In genomic region chr15:68487087-68487843, GRCh38 we compare ENCODE assay signal across 13 cellular contexts. TPM values are rescaled to one million over a fixed set of nuclear protein-coding genes. Genes with fewer than 3 reads are reported as not detected.
DNase-seq lines count a peak whose midpoint lies in the region; ATAC-seq, FAIRE-seq and TF ChIP-seq lines count a peak whose summit lies in the region.
"Had no signal": no experiment of that assay in that cellular context is flagged by ENCODE, and none has a peak within 500 bp of the region (broad histone marks: within the 10 kb centered on the region; RNA-seq: fewer than 3 reads in every experiment).

No MANE protein-coding gene starts in this region.

- H3K27ac Mint-ChIP-seq in activated CD4-positive, alpha-beta T cell treated with anti-CD3 and anti-CD28 coated beads, Interleukin-2, amount 10 ng/mL, durations not matched to agents 24 days and 14 days = no peak overlapping the region

- no peak for FAIRE-seq in kidney (lab: Jason Lieb, UNC)

- no peak overlapping the region for H3K4me3 Mint-ChIP-seq in activated CD4-positive, alpha-beta T cell treated with anti-CD3 and anti-CD28 coated beads, Interleukin-2, amount 10 ng/mL, durations not matched to agents 24 days and 14 days

- no peaks in the 10 kb centered on the region for H3K36me3 ChIP-seq in ascending aorta
- no peaks in the 10 kb centered on the region for H3K36me3 ChIP-seq in heart right ventricle
- H3K36me3 ChIP-seq in skeletal muscle tissue (ENCODE audit: control insufficient read depth in 3 of 3, insufficient read depth in 3 of 3, low read length in 3 of 3) = no peaks in the 10 kb centered on the region
- H3K36me3 ChIP-seq in kidney (ENCODE audit: control insufficient read depth in 1 of 2, insufficient read depth in 2 of 2, low read length in 2 of 2) = no peaks in the 10 kb centered on the region
- H3K36me3 ChIP-seq: BE2C had no signal

- TF ChIP-seq CTCF in ascending aorta (IDR thresholded peaks at IDR 0.05) = no peak
- no peak for TF ChIP-seq CTCF in heart right ventricle (IDR thresholded peaks at IDR 0.05)
- no peak for TF ChIP-seq CTCF in kidney (IDR thresholded peaks at IDR 0.05; ENCODE audit: borderline replicate concordance, extremely low read depth, insufficient read depth)

- H3K27ac ChIP-seq in ascending aorta (peak overlapping the region; percentile 91 to 93), heart right ventricle (peak overlapping the region in 6 of 10 donors; percentile 10 to 49 (median 22)), skeletal muscle tissue (ENCODE audit: low read depth, low read length) (peak overlapping the region; percentile 55), kidney (ENCODE audit: low read depth in 2 of 2, low read length in 2 of 2) (no peak overlapping the region)

- DNase-seq in Daoy (ENCODE audit: low read depth) (peak; percentile 31), ascending aorta (ENCODE audit: low spot score in 2 of 2) (peak; percentile 41 to 83), heart right ventricle (no peak), D341Med (ENCODE audit: low spot score) (no peak), kidney (no peak)
- no peak for DNase-seq in activated CD4-positive, alpha-beta T cell treated with anti-CD3 and anti-CD28 coated beads, Interleukin-2, amount 10 ng/mL, durations not matched to agents 24 days and 14 days
- DNase-seq: activated CD4-positive, alpha-beta T cell treated with anti-CD3 and anti-CD28 coated beads for 4 hours; BE2C; GF-D8; NCI-H2081 treated with DMSO at 0.1 percent for 48 hours had no signal

- WGBS in heart right ventricle, 2 donors = 36 to 55% methylated on average over 5 of the region's 5 CpGs

- H3K27me3 ChIP-seq in ascending aorta = no peaks in the 10 kb centered on the region
- peaks cover 0 to 7% (median 0%) of the 10 kb centered on the region in 7 donors for H3K27me3 ChIP-seq in heart right ventricle
- H3K27me3 ChIP-seq in skeletal muscle tissue (ENCODE audit: control insufficient read depth in 3 of 3, insufficient read depth in 3 of 3, low read length in 3 of 3) = peaks cover 12 to 27% (median 22%) of the 10 kb centered on the region in 3 donors
- H3K27me3 ChIP-seq: BE2C had no signal

- peaks cover 39% of the 10 kb centered on the region for H3K27me3 Mint-ChIP-seq in activated CD4-positive, alpha-beta T cell treated with anti-CD3 and anti-CD28 coated beads, Interleukin-2, amount 10 ng/mL, durations not matched to agents 24 days and 14 days

- no peaks in the 10 kb centered on the region for H3K36me3 Mint-ChIP-seq in activated CD4-positive, alpha-beta T cell treated with anti-CD3 and anti-CD28 coated beads, Interleukin-2, amount 10 ng/mL, durations not matched to agents 24 days and 14 days (ENCODE audit: low read depth)

- intact Hi-C loops in ascending aorta (cut with DNase I) (loop anchor here (2.0 to 5.0 kb wide), 3 partner anchors 30 to 135 kb away; no protein-coding TSS in a partner anchor), heart right ventricle (cut with DNase I) (no loop called here), kidney (cut with DNase I) (no loop called here)
- intact Hi-C loops in activated CD4-positive, alpha-beta T cell treated with anti-CD3 and anti-CD28 coated beads, Interleukin-2, amount 10 ng/mL, durations not matched to agents 24 days and 14 days (cut with micrococcal nuclease) = no loop called here

- H3K9me3 ChIP-seq in ascending aorta (no peaks in the 10 kb centered on the region), heart right ventricle (no peaks in the 10 kb centered on the region), skeletal muscle tissue (ENCODE audit: control insufficient read depth in 3 of 3, low read length in 3 of 3) (no peaks in the 10 kb centered on the region), kidney (ENCODE audit: control insufficient read depth in 1 of 2, low read length in 2 of 2) (no peaks in the 10 kb centered on the region)
- H3K9me3 ChIP-seq: BE2C had no signal

- no peaks in the 10 kb centered on the region for H3K4me1 Mint-ChIP-seq in activated CD4-positive, alpha-beta T cell treated with anti-CD3 and anti-CD28 coated beads, Interleukin-2, amount 10 ng/mL, durations not matched to agents 24 days and 14 days

- H3K4me3 ChIP-seq in ascending aorta (no peak overlapping the region), heart right ventricle (no peak overlapping the region), skeletal muscle tissue (ENCODE audit: low read length in 3 of 3) (no peak overlapping the region), kidney (ENCODE audit: low read length in 2 of 2) (no peak overlapping the region)

- peak overlapping the region in 1 of 3 donors; percentile 21 for H3K9ac ChIP-seq in skeletal muscle tissue (ENCODE audit: low read depth in 1 of 3, low read length in 3 of 3)
- no peak overlapping the region for H3K9ac ChIP-seq in kidney (ENCODE audit: low read length in 2 of 2)

- ATAC-seq in heart right ventricle (peak; percentile 26 to 67 (median 48)), GM18517 (IDR thresholded peaks at IDR 0.05; ENCODE audit: unreplicated experiment) (no peak)

- H3K4me1 ChIP-seq in ascending aorta (peaks cover 15 to 35% of the 10 kb centered on the region in 2 donors), heart right ventricle (peaks cover 0 to 31% (median 9%) of the 10 kb centered on the region in 9 donors), skeletal muscle tissue (ENCODE audit: control insufficient read depth in 3 of 3, insufficient read depth in 3 of 3, low read length in 3 of 3) (peaks cover 12 to 24% (median 14%) of the 10 kb centered on the region in 3 donors), kidney (ENCODE audit: control insufficient read depth in 1 of 2, insufficient read depth in 1 of 2, low read depth in 1 of 2, low read length in 2 of 2) (peaks cover 0 to 7% of the 10 kb centered on the region in 2 donors)
- H3K4me1 ChIP-seq: BE2C had no signal

- no peaks in the 10 kb centered on the region for H3K9me3 Mint-ChIP-seq in activated CD4-positive, alpha-beta T cell treated with anti-CD3 and anti-CD28 coated beads, Interleukin-2, amount 10 ng/mL, durations not matched to agents 24 days and 14 days

RNA-seq across cellular contexts. Expression of gene ITGA11, which starts 55.3 kb away (rescaled TPM):
- 6.4 and 11.4 TPM in 2 replicates for total RNA-seq in Daoy (2014; rRNA removed; shearing (Covaris generic))
- 136 TPM for total RNA-seq in ascending aorta
- total RNA-seq in heart right ventricle = 10 to 100 TPM in 7 of 10 donors, 1 to 10 TPM in 3; 4.4 to 25.9 (median 13.4) TPM
- polyA plus RNA-seq in heart right ventricle = 1 to 10 TPM; 1.4 to 4.5 TPM
- 5.7 TPM for total RNA-seq in skeletal muscle tissue
- total RNA-seq in activated CD4-positive, alpha-beta T cell treated with anti-CD3 and anti-CD28 coated beads, Interleukin-2, amount 10 ng/mL, durations not matched to agents 24 days and 14 days = 2.1 and 3.1 TPM in 2 replicates
- total RNA-seq in kidney = 11.1 TPM
- polyA plus RNA-seq in kidney (ENCODE audit: insufficient read depth, low read depth, low replicate concordance) = 3.4 TPM
- polyA plus RNA-seq: neural cell had no signal

Comparison
In these comparisons a context has a peak if more than half of its experiments do, and no peak if none do; other contexts are left out.
1. DNase-seq: peak in Daoy (single experiment) and ascending aorta (2 of 2); none in heart right ventricle (0 of 2), D341Med (single experiment), activated CD4-positive, alpha-beta T cell treated with anti-CD3 and anti-CD28 coated beads, Interleukin-2, amount 10 ng/mL, durations not matched to agents 24 days and 14 days (single experiment) and kidney (single experiment).
2. H3K27ac ChIP-seq: peak in ascending aorta (2 of 2), heart right ventricle (6 of 10) and skeletal muscle tissue (single experiment); none in kidney (0 of 2).